1 cellular context compared by ENCODE assay signal in the genomic region with DNA sequence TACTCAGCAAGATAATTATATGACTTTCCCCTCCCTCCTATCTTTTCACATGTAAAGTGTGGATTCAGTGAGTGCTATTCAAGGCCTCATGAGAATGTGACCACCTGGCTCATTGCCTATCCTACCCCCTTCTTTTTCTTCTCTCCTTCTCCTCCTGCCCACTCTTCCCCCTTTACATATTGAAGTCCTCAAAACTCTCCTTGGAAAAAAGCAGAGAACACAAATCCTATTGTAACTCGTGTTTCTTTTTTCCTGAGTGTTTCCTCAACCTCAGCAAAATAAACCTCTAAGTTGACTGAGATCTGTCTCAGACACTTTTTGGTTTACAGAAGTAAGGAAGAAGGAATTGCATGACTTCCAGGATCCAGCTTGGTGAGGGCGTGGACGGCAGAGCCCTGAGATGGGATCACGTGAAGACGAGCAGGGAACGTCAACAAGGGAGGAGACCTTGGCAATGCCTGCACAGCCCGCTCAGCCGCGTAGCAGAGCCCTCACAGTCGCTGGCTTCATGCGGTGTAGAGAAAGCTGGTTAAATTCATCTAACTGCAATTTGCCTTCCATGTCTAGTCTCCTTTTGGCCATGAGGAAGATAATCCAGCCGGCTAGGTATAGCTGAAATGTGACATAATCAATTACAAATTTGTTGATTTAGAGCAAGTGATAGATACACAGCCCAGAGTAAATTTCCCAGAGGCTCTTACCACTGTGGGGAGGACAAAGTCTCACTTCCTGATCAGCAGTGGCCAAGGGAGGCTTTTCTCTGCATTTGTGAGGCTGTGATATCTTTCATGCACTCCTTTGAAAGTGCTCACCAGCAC.
TF ChIP-seq lines count a peak whose summit lies in the region.

No MANE protein-coding gene starts in this region.

TF ChIP-seq in HepG2, 621 proteins besides CTCF, POLR2A, EP300 and RAD21 (continued from another document):
- TF ChIP-seq ZNF574 (CRISPR knock-in tag; IDR thresholded peaks at IDR 0.05), result peak; percentile 38; the same call in 1 of the 2 replicates
- peak; percentile 59; the same call in 1 of the 2 replicates for TF ChIP-seq SALL2 (CRISPR knock-in tag; IDR thresholded peaks at IDR 0.05)
- TF ChIP-seq, protein P1, sequence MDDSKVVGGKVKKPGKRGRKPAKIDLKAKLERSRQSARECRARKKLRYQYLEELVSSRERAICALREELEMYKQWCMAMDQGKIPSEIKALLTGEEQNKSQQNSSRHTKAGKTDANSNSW (CRISPR knock-in tag; IDR thresholded peaks at IDR 0.05; ENCODE audit: borderline replicate concordance), result no peak
- TF ChIP-seq FOXA3 (CRISPR knock-in tag; IDR thresholded peaks at IDR 0.05), result peak; percentile 84
- TF ChIP-seq CHD4 (IDR thresholded peaks at IDR 0.05; ENCODE audit: borderline replicate concordance, low read length), result no peak
- peak; percentile 73 for TF ChIP-seq POLR2G (IDR thresholded peaks at IDR 0.05; ENCODE audit: low read depth, low read length)
- no peak for TF ChIP-seq NR3C1 (CRISPR knock-in tag; IDR thresholded peaks at IDR 0.05)
- TF ChIP-seq ZNF431 (CRISPR knock-in tag; IDR thresholded peaks at IDR 0.05; ENCODE audit: borderline replicate concordance, low read depth), result peak; percentile 77; the same call in 1 of the 2 replicates
- no peak for TF ChIP-seq ZNF607 (CRISPR knock-in tag; IDR thresholded peaks at IDR 0.05; ENCODE audit: borderline replicate concordance)
- peak; percentile 54 for TF ChIP-seq RXRB (CRISPR knock-in tag; IDR thresholded peaks at IDR 0.05; ENCODE audit: borderline replicate concordance)
- no peak for TF ChIP-seq ZNF629 (CRISPR knock-in tag; conservative IDR thresholded peaks at IDR 0.05)
- TF ChIP-seq ZNF792 (CRISPR knock-in tag; IDR thresholded peaks at IDR 0.05), result peak; percentile 80; the same call in 1 of the 2 replicates
- TF ChIP-seq PAXIP1 (CRISPR knock-in tag; conservative IDR thresholded peaks at IDR 0.05), result peak; percentile 62
- peak; percentile 42; the same call in 1 of the 2 replicates for TF ChIP-seq ZNF230 (CRISPR knock-in tag; IDR thresholded peaks at IDR 0.05)
- peak; percentile 86 for TF ChIP-seq FOXO1 (CRISPR knock-in tag; IDR thresholded peaks at IDR 0.05)
- no peak for TF ChIP-seq JUNB (CRISPR knock-in tag; IDR thresholded peaks at IDR 0.05; ENCODE audit: borderline replicate concordance)
- TF ChIP-seq MED8 (CRISPR knock-in tag; IDR thresholded peaks at IDR 0.05; ENCODE audit: insufficient replicate concordance), result no peak
- TF ChIP-seq, protein P2, sequence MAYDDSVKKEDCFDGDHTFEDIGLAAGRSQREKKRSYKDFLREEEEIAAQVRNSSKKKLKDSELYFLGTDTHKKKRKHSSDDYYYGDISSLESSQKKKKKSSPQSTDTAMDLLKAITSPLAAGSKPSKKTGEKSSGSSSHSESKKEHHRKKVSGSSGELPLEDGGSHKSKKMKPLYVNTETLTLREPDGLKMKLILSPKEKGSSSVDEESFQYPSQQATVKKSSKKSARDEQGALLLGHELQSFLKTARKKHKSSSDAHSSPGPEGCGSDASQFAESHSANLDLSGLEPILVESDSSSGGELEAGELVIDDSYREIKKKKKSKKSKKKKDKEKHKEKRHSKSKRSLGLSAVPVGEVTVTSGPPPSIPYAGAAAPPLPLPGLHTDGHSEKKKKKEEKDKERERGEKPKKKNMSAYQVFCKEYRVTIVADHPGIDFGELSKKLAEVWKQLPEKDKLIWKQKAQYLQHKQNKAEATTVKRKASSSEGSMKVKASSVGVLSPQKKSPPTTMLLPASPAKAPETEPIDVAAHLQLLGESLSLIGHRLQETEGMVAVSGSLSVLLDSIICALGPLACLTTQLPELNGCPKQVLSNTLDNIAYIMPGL (CRISPR knock-in tag; IDR thresholded peaks at IDR 0.05; ENCODE audit: borderline replicate concordance in 1 of 2, low read depth in 1 of 2), result peak in 1 of 2 experiments; percentile 37; a peak in 1 of 4 replicates
- TF ChIP-seq ATF1 (CRISPR knock-in tag; IDR thresholded peaks at IDR 0.05), result no peak
- TF ChIP-seq ZMYM3 (CRISPR knock-in tag; IDR thresholded peaks at IDR 0.05), result peak; percentile 72; the same call in 1 of the 2 replicates
- peak; percentile 57 for TF ChIP-seq SAP130 (CRISPR knock-in tag; IDR thresholded peaks at IDR 0.05; ENCODE audit: low read depth)
- TF ChIP-seq RNF2 (conservative IDR thresholded peaks at IDR 0.05; ENCODE audit: low read depth), result no peak
- peak; percentile 58; the same call in 1 of the 2 replicates for TF ChIP-seq ZNF292 (CRISPR knock-in tag; IDR thresholded peaks at IDR 0.05; ENCODE audit: borderline replicate concordance, low read depth)
- no peak for TF ChIP-seq ZIK1 (CRISPR knock-in tag; IDR thresholded peaks at IDR 0.05; ENCODE audit: borderline replicate concordance, low read depth)
- TF ChIP-seq ZNF256 (CRISPR knock-in tag; conservative IDR thresholded peaks at IDR 0.05), result 0 out of 2 replicates have a peak, but pooled peaks have one; percentile 70
